1 cellular context compared by ENCODE assay signal in genomic region chr15:40787344-40787841, GRCh38.
TF ChIP-seq lines count a peak whose summit lies in the region.

No MANE protein-coding gene starts in this region.

TF ChIP-seq in H1, 55 proteins besides CTCF, POLR2A, EP300 and RAD21:
- no peak for TF ChIP-seq KDM4A (IDR thresholded peaks at IDR 0.05; ENCODE audit: low read depth, low read length, severe bottlenecking)
- TF ChIP-seq ZNF274 (IDR thresholded peaks at IDR 0.05; ENCODE audit: borderline replicate concordance, extremely low read depth, low read length) = no peak
- TF ChIP-seq POLR2AphosphoS5 (IDR thresholded peaks at IDR 0.05; ENCODE audit: low read depth, low read length) = peak; percentile 81
- TF ChIP-seq ASH2L (IDR thresholded peaks at IDR 0.05; ENCODE audit: low read length) = peak; percentile 95
- TF ChIP-seq RXRA (IDR thresholded peaks at IDR 0.05; ENCODE audit: insufficient read depth, low read depth, low read length) = 0 out of 2 replicates have a peak, but pooled peaks have one; percentile 35
- peak; percentile 48; the same call in 1 of the 2 replicates for TF ChIP-seq CHD2 (IDR thresholded peaks at IDR 0.05; ENCODE audit: low read length)
- peak; percentile 42; the same call in 1 of the 2 replicates for TF ChIP-seq JUND (IDR thresholded peaks at IDR 0.05; ENCODE audit: low read length)
- peak; percentile 39; the same call in 1 of the 2 replicates for TF ChIP-seq CEBPB (IDR thresholded peaks at IDR 0.05; ENCODE audit: low read depth, low read length)
- peak; percentile 91; the same call in 1 of the 2 replicates for TF ChIP-seq RBBP5 (IDR thresholded peaks at IDR 0.05; ENCODE audit: borderline replicate concordance, low read depth, low read length)
- no peak for TF ChIP-seq SIRT6 (IDR thresholded peaks at IDR 0.05; ENCODE audit: low read length)
- TF ChIP-seq YY1 (IDR thresholded peaks at IDR 0.05; ENCODE audit: low read depth, low read length) = peak; percentile 29; the same call in 1 of the 2 replicates
- peak; percentile 97 for TF ChIP-seq TCF12 (IDR thresholded peaks at IDR 0.05; ENCODE audit: low read depth, low read length)
- TF ChIP-seq SIN3A (conservative IDR thresholded peaks at IDR 0.05 in 1 of 2, IDR thresholded peaks at IDR 0.05 in 1 of 2; ENCODE audit: low read depth in 1 of 2, low read length in 2 of 2) = 0 out of 4 replicates have a peak, but pooled peaks have one; percentile 14 to 60
- TF ChIP-seq GABPA (IDR thresholded peaks at IDR 0.05; ENCODE audit: borderline replicate concordance, insufficient read depth, low read length) = no peak
- peak; percentile 94 for TF ChIP-seq SP1 (IDR thresholded peaks at IDR 0.05; ENCODE audit: low read depth, low read length)
- no peak for TF ChIP-seq SRF (IDR thresholded peaks at IDR 0.05; ENCODE audit: low read depth, low read length)
- TF ChIP-seq E2F6 (IDR thresholded peaks at IDR 0.05) = no peak
- TF ChIP-seq TBP (IDR thresholded peaks at IDR 0.05; ENCODE audit: low read depth, low read length) = peak; percentile 32
- TF ChIP-seq TAF1 (IDR thresholded peaks at IDR 0.05; ENCODE audit: low read depth, low read length) = peak; percentile 29; the same call in 1 of the 2 replicates
